ENCODE assay signal across 11 cellular contexts in the genomic region with DNA sequence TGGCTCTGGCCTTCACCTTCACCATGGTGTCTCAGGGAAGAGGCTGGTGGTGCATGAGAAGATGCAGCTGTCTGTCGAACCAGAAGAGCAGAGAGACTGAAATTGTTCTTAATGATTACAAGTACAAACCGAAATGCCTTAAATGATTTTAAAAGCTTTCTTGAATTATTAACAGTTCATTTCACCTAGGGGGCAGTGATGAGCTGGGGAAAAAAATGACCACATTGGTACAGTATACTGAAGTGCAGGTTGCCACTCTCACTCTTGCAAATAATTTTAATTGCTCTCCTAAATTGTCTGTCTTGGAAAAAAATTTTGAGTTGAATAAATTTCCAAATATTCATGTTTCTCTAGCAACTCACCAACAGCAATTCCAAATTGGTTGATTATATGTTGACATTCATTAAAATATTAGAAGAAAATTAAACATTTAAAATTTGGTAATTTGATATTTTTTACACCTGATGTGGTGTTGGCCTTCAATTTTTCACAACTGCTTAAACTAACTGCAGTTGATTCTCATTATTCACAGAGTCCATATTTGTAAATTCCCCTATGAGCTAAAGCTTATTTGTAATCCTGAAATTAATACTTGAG.
DNase-seq lines count a peak whose midpoint lies in the region; ATAC-seq, FAIRE-seq and TF ChIP-seq lines count a peak whose summit lies in the region.
"Had no signal": no experiment of that assay in that cellular context is flagged by ENCODE, and none has a peak within 500 bp of the region (broad histone marks: within the 10 kb centered on the region; RNA-seq: fewer than 3 reads in every experiment).

No MANE protein-coding gene starts in this region.

- no peaks in the 10 kb centered on the region for H4K20me1 ChIP-seq in PC-9 (ENCODE audit: insufficient read depth)

- CTCF ChIA-PET in Caco-2 (lab: Charles Lee) = interaction anchor here (0.6 to 1.0 kb wide), 3 partner anchors 72 to 683 kb away, joined by 3 to 6 read pairs (median 3); no protein-coding TSS in a partner anchor
- CTCF ChIA-PET in PC-9 (lab: Charles Lee) = no interaction called here
- CTCF ChIA-PET in activated naive CD4-positive, alpha-beta T cell treated with anti-CD3 and anti-CD28 coated beads, Interleukin-2, amount 10 ng/mL, durations not matched to agents 7 days and 5 days (lab: Charles Lee) = no interaction called here

- in situ Hi-C loops in HAP-1 (cut with MboI; ENCODE audit: low sequenced_read_pairs) = no loop called here

- no peaks in the 10 kb centered on the region for H3K9me3 ChIP-seq in Caco-2
- H3K9me3 ChIP-seq in HAP-1 = no peaks in the 10 kb centered on the region
- no peaks in the 10 kb centered on the region for H3K9me3 ChIP-seq in PC-9 (ENCODE audit: insufficient read depth, low read depth)

- H3K27ac Mint-ChIP-seq in Caco-2 (ENCODE audit: unreplicated experiment) = no peak overlapping the region
- no peak overlapping the region for H3K27ac Mint-ChIP-seq in glutamatergic neuron (ENCODE audit: unreplicated experiment)
- no peak overlapping the region for H3K27ac Mint-ChIP-seq in activated naive CD4-positive, alpha-beta T cell treated with anti-CD3 and anti-CD28 coated beads, Interleukin-2, amount 10 ng/mL, durations not matched to agents 7 days and 5 days
- H3K27ac Mint-ChIP-seq: immature natural killer cell had no signal

- no peaks in the 10 kb centered on the region for H3K4me1 ChIP-seq in Caco-2
- no peaks in the 10 kb centered on the region for H3K4me1 ChIP-seq in HAP-1
- no peaks in the 10 kb centered on the region for H3K4me1 ChIP-seq in PC-9 (replicated peaks; ENCODE audit: insufficient read depth)

- H3K9me2 ChIP-seq in PC-9 (ENCODE audit: insufficient read depth) = no peaks in the 10 kb centered on the region

- no peaks in the 10 kb centered on the region for H3K79me2 ChIP-seq in PC-9 (ENCODE audit: low read depth)

- no TSS peak for BruUV-seq in Caco-2 (replicated peaks; lab: Mats Ljungman, UMichigan)
- BruUV-seq in PC-9 (replicated peaks; lab: Mats Ljungman, UMichigan) = no TSS peak

- no peak for ATAC-seq in GM21619 (IDR thresholded peaks at IDR 0.05; ENCODE audit: unreplicated experiment)
- no peak for ATAC-seq in GM18505 (IDR thresholded peaks at IDR 0.05; ENCODE audit: unreplicated experiment)

- no peak for TF ChIP-seq POLR2A in GM18505 (IDR thresholded peaks at IDR 0.05; ENCODE audit: borderline replicate concordance, extremely low read depth, insufficient read depth, insufficient read length)

- H3K27ac ChIP-seq in PC-9 = no peak overlapping the region
- H3K27ac ChIP-seq: RWPE1 had no signal

- no peaks in the 10 kb centered on the region for H3K36me3 Mint-ChIP-seq in Caco-2 (ENCODE audit: insufficient read depth, unreplicated experiment)
- no peaks in the 10 kb centered on the region for H3K36me3 Mint-ChIP-seq in glutamatergic neuron (ENCODE audit: unreplicated experiment)
- H3K36me3 Mint-ChIP-seq in activated naive CD4-positive, alpha-beta T cell treated with anti-CD3 and anti-CD28 coated beads, Interleukin-2, amount 10 ng/mL, durations not matched to agents 7 days and 5 days = no peaks in the 10 kb centered on the region
- H3K36me3 Mint-ChIP-seq: immature natural killer cell had no signal

- H3K36me3 ChIP-seq in Caco-2 (ENCODE audit: control insufficient read depth, insufficient read depth, low read length) = no peaks in the 10 kb centered on the region
- H3K36me3 ChIP-seq in HAP-1 (replicated peaks) = no peaks in the 10 kb centered on the region
- no peaks in the 10 kb centered on the region for H3K36me3 ChIP-seq in PC-9 (ENCODE audit: low read depth)

- POLR2A ChIA-PET in Caco-2 (lab: Charles Lee) = no interaction called here
- POLR2A ChIA-PET in PC-9 (lab: Charles Lee; ENCODE audit: unreplicated experiment) = no interaction called here

- intact Hi-C loops in Caco-2 (cut with micrococcal nuclease; ENCODE audit: unreplicated experiment) (loop anchor here (1.0 to 5.0 kb wide), 2 partner anchors 73 to 1989 kb away; no protein-coding TSS in a partner anchor), PC-9 (cut with micrococcal nuclease; ENCODE audit: unreplicated experiment) (no loop called here)

- no peak overlapping the region for H3K4me2 ChIP-seq in PC-9

- DNase-seq in Caco-2 (peak in 1 of 2 experiments; percentile 64), HAP-1 (ENCODE audit: low spot score in 2 of 2) (peak; percentile 32 to 57), PC-9 (no peak), glutamatergic neuron (no peak), HTR-8/SVneo (ENCODE audit: insufficient read length, low spot score) (no peak)
- no peak for DNase-seq in activated naive CD4-positive, alpha-beta T cell treated with anti-CD3 and anti-CD28 coated beads, Interleukin-2, amount 10 ng/mL, durations not matched to agents 7 days and 5 days
- DNase-seq: activated CD8-positive, alpha-beta memory T cell treated with anti-CD3 and anti-CD28 coated beads, Interleukin-2, amount 50 U/mL, for 48 hours; immature natural killer cell had no signal

- H3K4me3 Mint-ChIP-seq in Caco-2 (ENCODE audit: unreplicated experiment) (no peak overlapping the region), glutamatergic neuron (ENCODE audit: unreplicated experiment) (no peak overlapping the region)
- no peak overlapping the region for H3K4me3 Mint-ChIP-seq in activated naive CD4-positive, alpha-beta T cell treated with anti-CD3 and anti-CD28 coated beads, Interleukin-2, amount 10 ng/mL, durations not matched to agents 7 days and 5 days
- H3K4me3 Mint-ChIP-seq: immature natural killer cell had no signal

- no peak overlapping the region for H3K4me3 ChIP-seq in Caco-2 (ENCODE audit: low read depth, low read length)
- H3K4me3 ChIP-seq in HAP-1 = no peak overlapping the region
- H3K4me3 ChIP-seq in PC-9 = no peak overlapping the region

- no peak overlapping the region for H2AFZ ChIP-seq in PC-9

- no peak for FAIRE-seq in HTR-8/SVneo (lab: Jason Lieb, UNC)

- H3K27me3 Mint-ChIP-seq in Caco-2 (ENCODE audit: insufficient read depth, unreplicated experiment) = no peaks in the 10 kb centered on the region
- no peaks in the 10 kb centered on the region for H3K27me3 Mint-ChIP-seq in glutamatergic neuron (ENCODE audit: unreplicated experiment)
- no peaks in the 10 kb centered on the region for H3K27me3 Mint-ChIP-seq in activated naive CD4-positive, alpha-beta T cell treated with anti-CD3 and anti-CD28 coated beads, Interleukin-2, amount 10 ng/mL, durations not matched to agents 7 days and 5 days

- no peaks in the 10 kb centered on the region for H3K27me3 ChIP-seq in Caco-2 (replicated peaks; ENCODE audit: control insufficient read depth, insufficient read depth, low read length)
- H3K27me3 ChIP-seq in HAP-1 (ENCODE audit: low read depth) = no peaks in the 10 kb centered on the region
- H3K27me3 ChIP-seq in PC-9 (ENCODE audit: insufficient read depth, low read depth) = no peaks in the 10 kb centered on the region

- peak; percentile 57 to 70 for TF ChIP-seq CTCF in Caco-2 (IDR thresholded peaks at IDR 0.05; ENCODE audit: insufficient read depth in 1 of 2, low read depth in 1 of 2, low read length in 1 of 2, severe bottlenecking in 1 of 2, unreplicated experiment in 1 of 2)
- TF ChIP-seq CTCF in PC-9 (conservative IDR thresholded peaks at IDR 0.05) = peak; percentile 46; the same call in 1 of the 2 replicates
- peak; percentile 70 for TF ChIP-seq CTCF in glutamatergic neuron (IDR thresholded peaks at IDR 0.05; ENCODE audit: partially characterized antibody, unreplicated experiment)

- H3K9me3 Mint-ChIP-seq in Caco-2 (ENCODE audit: unreplicated experiment) (no peaks in the 10 kb centered on the region), glutamatergic neuron (ENCODE audit: unreplicated experiment) (no peaks in the 10 kb centered on the region)
- peaks cover 11% of the 10 kb centered on the region for H3K9me3 Mint-ChIP-seq in activated naive CD4-positive, alpha-beta T cell treated with anti-CD3 and anti-CD28 coated beads, Interleukin-2, amount 10 ng/mL, durations not matched to agents 7 days and 5 days

- no peaks in the 10 kb centered on the region for H3K4me1 Mint-ChIP-seq in Caco-2 (ENCODE audit: low read depth, unreplicated experiment)
- no peaks in the 10 kb centered on the region for H3K4me1 Mint-ChIP-seq in glutamatergic neuron (ENCODE audit: low read depth, unreplicated experiment)
- no peaks in the 10 kb centered on the region for H3K4me1 Mint-ChIP-seq in activated naive CD4-positive, alpha-beta T cell treated with anti-CD3 and anti-CD28 coated beads, Interleukin-2, amount 10 ng/mL, durations not matched to agents 7 days and 5 days
- H3K4me1 Mint-ChIP-seq: immature natural killer cell had no signal

- H3F3A ChIP-seq in PC-9 (ENCODE audit: insufficient read depth, low read depth) = no peaks in the 10 kb centered on the region

Comparison
In these comparisons a context has a peak if more than half of its experiments do, and no peak if none do; other contexts are left out.
1. DNase-seq: peak in HAP-1 (2 of 2); none in PC-9 (0 of 2), glutamatergic neuron (single experiment), activated naive CD4-positive, alpha-beta T cell treated with anti-CD3 and anti-CD28 coated beads, Interleukin-2, amount 10 ng/mL, durations not matched to agents 7 days and 5 days (single experiment) and HTR-8/SVneo (single experiment).
2. Peak in every context shown above with its lines, with median percentiles within 50 percentile points of each other: CTCF ChIP-seq.